In genomic region chr7:28626629-28627262, GRCh38 we compare ENCODE assay signal across 1 cellular context.
TF ChIP-seq lines count a peak whose summit lies in the region.

No MANE protein-coding gene starts in this region.

TF ChIP-seq in GM23338, 12 proteins besides CTCF, POLR2A, EP300 and RAD21 (continued from another document):
- no peak for TF ChIP-seq ZNF462 (CRISPR knock-in tag; IDR thresholded peaks at IDR 0.05)
- TF ChIP-seq CREB1 (CRISPR knock-in tag; IDR thresholded peaks at IDR 0.05; ENCODE audit: low read depth) = no peak
- no peak for TF ChIP-seq ZNF331 (CRISPR knock-in tag; IDR thresholded peaks at IDR 0.05; ENCODE audit: low read depth)
- TF ChIP-seq REST (IDR thresholded peaks at IDR 0.05; ENCODE audit: unreplicated experiment) = no peak
TF ChIP-seq in GM23338: peak in this region for 0.
